In genomic region chr3:170109579-170110293, GRCh38 we compare ENCODE assay signal across 26 cellular contexts.
DNase-seq lines count a peak whose midpoint lies in the region; ATAC-seq and TF ChIP-seq lines count a peak whose summit lies in the region.
"Had no signal": no experiment of that assay in that cellular context is flagged by ENCODE, and none has a peak within 500 bp of the region (broad histone marks: within the 10 kb centered on the region; RNA-seq: fewer than 3 reads in every experiment).

No MANE protein-coding gene starts in this region.

- no peak overlapping the region for H3K4me3 Mint-ChIP-seq in activated T-cell treated with anti-CD3 and anti-CD28 coated beads, Interleukin-2, amount 50 U/mL, for 72 hours
- H3K4me3 Mint-ChIP-seq in T-cell, result no peak overlapping the region
- no peak overlapping the region for H3K4me3 Mint-ChIP-seq in activated naive CD8-positive, alpha-beta T cell treated with anti-CD3 and anti-CD28 coated beads, Interleukin-2, amount 50 U/mL, for 24 hours
- H3K4me3 Mint-ChIP-seq: H9 had no signal

- DNase-seq in activated T-cell treated with anti-CD3 and anti-CD28 coated beads, Interleukin-2, amount 50 U/mL, for 72 hours, result no peak
- DNase-seq in activated T-cell treated with anti-CD3 and anti-CD28 coated beads for 4 hours, result no peak
- DNase-seq in T-cell, result no peak
- DNase-seq in activated naive CD8-positive, alpha-beta T cell treated with anti-CD3 and anti-CD28 coated beads, Interleukin-2, amount 50 U/mL, for 24 hours, result no peak
- DNase-seq in NCI-H187 treated with DMSO at 0.1 percent for 48 hours (lab: John Stamatoyannopoulos, UW), result no peak
- DNase-seq in NK-92 treated with Interleukin-12 subunit alpha and Interleukin-12 subunit beta, amount 100 ng/mL, for 24 hours (lab: John Stamatoyannopoulos, UW), result no peak
- no peak for DNase-seq in kidney tubule cell (ENCODE audit: low spot score)
- DNase-seq: ACHN; activated effector memory CD4-positive, alpha-beta T cell treated with Interleukin-2 at 50 U/mL for 16 hours; aorta; caudate nucleus; DMS 273 treated with DMSO at 0.1 percent for 48 hours; dorsolateral prefrontal cortex; H9; left ventricle myocardium inferior; NCI-H1105; NCI-H2081; PC-9; psoas muscle; SIG-M5; WERI-Rb-1 had no signal

- POLR2A ChIA-PET in T-cell (lab: Charles Lee), result no interaction called here

- H3K4me3 ChIP-seq in neutrophil (ENCODE audit: low read depth in 1 of 2, low read length in 1 of 2), result no peak overlapping the region
- H3K4me3 ChIP-seq: BLaER1 treated with 17β-estradiol and CSF1 and Interleukin-3, amounts not matched to agents 10 nM and 100 nM; dorsolateral prefrontal cortex; left ventricle myocardium inferior; PC-9; psoas muscle; suprapubic skin had no signal

- no peaks in the 10 kb centered on the region for H3K9me3 ChIP-seq in neutrophil
- H3K9me3 ChIP-seq: left ventricle myocardium inferior, psoas muscle, suprapubic skin had no signal

- CTCF ChIA-PET in T-cell (lab: Charles Lee), result no interaction called here

- H3K27ac ChIP-seq in neutrophil, result peak overlapping the region; percentile 41
- H3K27ac ChIP-seq: BLaER1 treated with 17β-estradiol and CSF1 and Interleukin-3, amounts not matched to agents 10 nM and 100 nM; dorsolateral prefrontal cortex; HL-60; left ventricle myocardium inferior; PC-9; psoas muscle; suprapubic skin; WERI-Rb-1 had no signal

- peaks cover 0 to 12% of the 10 kb centered on the region in 2 experiments for H3K4me1 ChIP-seq in neutrophil (ENCODE audit: control insufficient read depth in 1 of 2, insufficient read depth in 1 of 2, low read depth in 1 of 2, low read length in 1 of 2)
- H3K4me1 ChIP-seq: psoas muscle, suprapubic skin had no signal

- peak; percentile 24 to 39 for ATAC-seq in activated T-cell treated with anti-CD3 and anti-CD28 coated beads, Interleukin-2, amount 50 U/mL, for 72 hours (replicated peaks in 1 of 2)
- no peak for ATAC-seq in T-cell (replicated peaks in 1 of 4)
- ATAC-seq in activated naive CD8-positive, alpha-beta T cell treated with anti-CD3 and anti-CD28 coated beads, Interleukin-2, amount 50 U/mL, for 24 hours, result no peak
- ATAC-seq: HepG2, psoas muscle had no signal

- no peaks in the 10 kb centered on the region for H3K27me3 ChIP-seq in neutrophil
- H3K27me3 ChIP-seq: BLaER1 treated with 17β-estradiol and CSF1 and Interleukin-3, amounts not matched to agents 10 nM and 100 nM; dorsolateral prefrontal cortex; suprapubic skin had no signal

- H3K36me3 Mint-ChIP-seq in activated T-cell treated with anti-CD3 and anti-CD28 coated beads, Interleukin-2, amount 50 U/mL, for 72 hours (ENCODE audit: insufficient read depth in 2 of 2), result peaks cover 8 to 20% of the 10 kb centered on the region in 2 donors
- peaks cover 35% of the 10 kb centered on the region for H3K36me3 Mint-ChIP-seq in T-cell
- H3K36me3 Mint-ChIP-seq in activated naive CD8-positive, alpha-beta T cell treated with anti-CD3 and anti-CD28 coated beads, Interleukin-2, amount 50 U/mL, for 24 hours (ENCODE audit: low read depth), result peaks cover 41% of the 10 kb centered on the region

- H3K27me3 Mint-ChIP-seq in activated T-cell treated with anti-CD3 and anti-CD28 coated beads, Interleukin-2, amount 50 U/mL, for 72 hours (ENCODE audit: low read depth), result no peaks in the 10 kb centered on the region
- no peaks in the 10 kb centered on the region for H3K27me3 Mint-ChIP-seq in T-cell
- no peaks in the 10 kb centered on the region for H3K27me3 Mint-ChIP-seq in activated naive CD8-positive, alpha-beta T cell treated with anti-CD3 and anti-CD28 coated beads, Interleukin-2, amount 50 U/mL, for 24 hours

- no peak for TF ChIP-seq CTCF in neutrophil (IDR thresholded peaks at IDR 0.05)

- H3K4me1 Mint-ChIP-seq in activated T-cell treated with anti-CD3 and anti-CD28 coated beads, Interleukin-2, amount 50 U/mL, for 72 hours (ENCODE audit: low read depth), result peaks cover 16% of the 10 kb centered on the region
- H3K4me1 Mint-ChIP-seq in T-cell, result peaks cover 27 to 30% (median 29%) of the 10 kb centered on the region in 3 donors
- peaks cover 6% of the 10 kb centered on the region for H3K4me1 Mint-ChIP-seq in activated naive CD8-positive, alpha-beta T cell treated with anti-CD3 and anti-CD28 coated beads, Interleukin-2, amount 50 U/mL, for 24 hours

- no peaks in the 10 kb centered on the region for H3K9me3 Mint-ChIP-seq in activated T-cell treated with anti-CD3 and anti-CD28 coated beads, Interleukin-2, amount 50 U/mL, for 72 hours
- H3K9me3 Mint-ChIP-seq in T-cell, result no peaks in the 10 kb centered on the region
- H3K9me3 Mint-ChIP-seq in activated naive CD8-positive, alpha-beta T cell treated with anti-CD3 and anti-CD28 coated beads, Interleukin-2, amount 50 U/mL, for 24 hours, result no peaks in the 10 kb centered on the region
- H3K9me3 Mint-ChIP-seq: H9 had no signal

- peak overlapping the region; percentile 78 for H3K27ac Mint-ChIP-seq in activated T-cell treated with anti-CD3 and anti-CD28 coated beads, Interleukin-2, amount 50 U/mL, for 72 hours
- peak overlapping the region; percentile 71 to 82 for H3K27ac Mint-ChIP-seq in T-cell
- peak overlapping the region; percentile 16 for H3K27ac Mint-ChIP-seq in activated naive CD8-positive, alpha-beta T cell treated with anti-CD3 and anti-CD28 coated beads, Interleukin-2, amount 50 U/mL, for 24 hours
- H3K27ac Mint-ChIP-seq: H9 had no signal

- peaks cover 44% of the 10 kb centered on the region for H3K36me3 ChIP-seq in neutrophil

Comparison
In these comparisons a context has a peak if more than half of its experiments do, and no peak if none do; other contexts are left out.
1. ATAC-seq: peak in activated T-cell treated with anti-CD3 and anti-CD28 coated beads, Interleukin-2, amount 50 U/mL, for 72 hours (2 of 2); none in T-cell (0 of 4) and activated naive CD8-positive, alpha-beta T cell treated with anti-CD3 and anti-CD28 coated beads, Interleukin-2, amount 50 U/mL, for 24 hours (single experiment).
2. H3K27ac Mint-ChIP-seq: peak in every context shown above with its lines; median percentile 78 in activated T-cell treated with anti-CD3 and anti-CD28 coated beads, Interleukin-2, amount 50 U/mL, for 72 hours; 76 in T-cell; 16 in activated naive CD8-positive, alpha-beta T cell treated with anti-CD3 and anti-CD28 coated beads, Interleukin-2, amount 50 U/mL, for 24 hours.